8 cellular contexts compared by ENCODE assay signal in the genomic region with DNA sequence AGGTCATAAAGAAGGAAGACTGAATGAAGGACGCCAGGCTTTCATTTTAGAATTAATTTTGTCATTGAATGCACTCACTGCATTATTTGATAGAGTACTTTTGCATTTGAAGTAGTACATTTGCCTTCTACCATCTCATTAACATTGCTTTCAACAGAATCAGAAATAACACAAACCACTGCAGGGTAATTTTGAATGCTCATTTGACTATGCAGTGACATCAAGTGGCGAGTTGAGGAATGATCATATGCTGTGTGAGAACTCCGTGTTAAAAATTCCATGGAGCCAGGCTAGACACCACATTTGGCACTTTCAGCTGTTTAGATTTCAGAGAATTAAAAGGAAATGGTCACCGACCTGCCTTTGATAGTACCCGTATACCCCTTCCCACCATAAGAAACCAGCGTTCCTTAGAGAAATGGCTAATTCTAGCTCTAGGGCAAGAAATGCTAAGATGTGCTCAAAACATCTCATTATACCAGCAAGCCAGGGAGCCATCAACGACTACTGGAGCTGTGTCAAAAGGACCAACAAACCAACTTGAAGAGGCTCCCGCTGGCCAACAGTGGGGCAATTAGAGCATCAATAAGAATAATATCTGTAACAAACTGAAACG. TPM values are rescaled to one million over a fixed set of nuclear protein-coding genes. Genes with fewer than 3 reads are reported as not detected.
A peak's percentile ranks its signal among the peaks of the same experiment; 100 is the strongest.
DNase-seq lines count a peak whose midpoint lies in the region; ATAC-seq, FAIRE-seq and TF ChIP-seq lines count a peak whose summit lies in the region.

No MANE protein-coding gene starts in this region.

- peaks cover 6% of the 10 kb centered on the region for H3K4me1 Mint-ChIP-seq in osteocyte (ENCODE audit: unreplicated experiment)

- H3K27me3 Mint-ChIP-seq in osteocyte (ENCODE audit: unreplicated experiment): no peaks in the 10 kb centered on the region

- CTCF ChIA-PET in BJ (lab: Yijun Ruan, JAX): interaction anchor here (0.6 to 9.3 kb wide), 20 partner anchors 9 to 246 kb away, joined by 3 to 96 read pairs (median 4); a partner anchor contains a TSS

- H3K36me3 Mint-ChIP-seq in osteocyte (ENCODE audit: unreplicated experiment): peaks cover 19% of the 10 kb centered on the region

- POLR2A ChIA-PET in BJ (lab: Charles Lee): interaction anchor here (0.6 kb wide), 1 partner anchor 92 kb away, joined by 3 read pairs; a partner anchor contains a TSS

- H3K9me3 Mint-ChIP-seq in osteocyte (ENCODE audit: unreplicated experiment): no peaks in the 10 kb centered on the region

- peak; percentile 73 for TF ChIP-seq CTCF in BJ (IDR thresholded peaks at IDR 0.05; ENCODE audit: insufficient read depth, low read depth, low read length)
- TF ChIP-seq CTCF in fibroblast of pulmonary artery (IDR thresholded peaks at IDR 0.05; ENCODE audit: low read length, missing control alignments): peak; percentile 77
- peak; percentile 78 for TF ChIP-seq CTCF in osteocyte (IDR thresholded peaks at IDR 0.05)

- DNase-seq in BJ (ENCODE audit: low read depth) (no peak), HCEC 1CT (peak; percentile 49), SK-N-DZ (ENCODE audit: low spot score) (peak; percentile 22), fibroblast of pulmonary artery (ENCODE audit: low read depth) (peak; percentile 84), osteocyte (ENCODE audit: extremely low spot score, unreplicated experiment) (no peak), GM12891 (ENCODE audit: insufficient read length, low spot score) (no peak)

- H3K4me3 Mint-ChIP-seq in osteocyte (ENCODE audit: unreplicated experiment): no peak overlapping the region

- H3K27me3 ChIP-seq in BJ (ENCODE audit: control insufficient read depth, insufficient read depth, low read length): no peaks in the 10 kb centered on the region

- FAIRE-seq in GM12891 (lab: Jason Lieb, UNC): no peak

- peak overlapping the region; percentile 19 for H3K27ac Mint-ChIP-seq in osteocyte (ENCODE audit: unreplicated experiment)

- ATAC-seq in GM18502 (IDR thresholded peaks at IDR 0.05; ENCODE audit: poor library complexity, unreplicated experiment) (no peak), GM18861 (IDR thresholded peaks at IDR 0.05; ENCODE audit: unreplicated experiment) (no peak)

- peaks cover 10% of the 10 kb centered on the region for H3K36me3 ChIP-seq in BJ (ENCODE audit: control insufficient read depth, insufficient read depth, low read length)

- no peak for TF ChIP-seq POLR2A in GM12891 (IDR thresholded peaks at IDR 0.05; ENCODE audit: low read depth, low read length)

- H3K4me3 ChIP-seq in BJ (ENCODE audit: low read depth, low read length) (no peak overlapping the region), fibroblast of pulmonary artery (replicated peaks; ENCODE audit: low read depth, low read length) (no peak overlapping the region)

TF ChIP-seq in GM12891, 5 proteins besides CTCF, POLR2A, EP300 and RAD21:
- TF ChIP-seq POLR2AphosphoS5 (IDR thresholded peaks at IDR 0.05; ENCODE audit: low read depth, low read length) (no peak), POU2F2 (IDR thresholded peaks at IDR 0.05; ENCODE audit: low read depth, low read length) (no peak), SPI1 (IDR thresholded peaks at IDR 0.05; ENCODE audit: low read depth, low read length) (no peak), TAF1 (IDR thresholded peaks at IDR 0.05; ENCODE audit: low read depth, low read length) (no peak), PAX5 (IDR thresholded peaks at IDR 0.05; ENCODE audit: insufficient read depth, low read length, severe bottlenecking) (no peak)

RNA-seq across cellular contexts. Expression of a gene that starts 16.5 kb away (rescaled TPM):
- 40.6 and 41.9 TPM in 2 replicates for polyA plus RNA-seq in BJ (2011; rRNA removed)
- polyA minus RNA-seq in BJ (2011; rRNA and poly(A)+ RNA removed): 34.8 and 46.9 TPM in 2 replicates
- 4.4 and 5.2 TPM in 2 replicates for polyA plus RNA-seq in SK-N-DZ (2014; cell fraction: cytosol; rRNA removed)
- polyA plus RNA-seq in SK-N-DZ (2014; cell fraction: nucleus; rRNA removed): 1.0 and 6.1 TPM in 2 replicates
- total RNA-seq in osteocyte: 54.8 and 56.7 TPM in 2 replicates
- polyA plus RNA-seq in GM12891 (2012; ENCODE audit: low read depth, missing spikeins): not detected

RNA-seq across cellular contexts. Expression of a gene that starts 31.6 kb away (rescaled TPM):
- not detected in 2 replicates for polyA plus RNA-seq in BJ (2011; rRNA removed)
- not detected in 2 replicates for polyA minus RNA-seq in BJ (2011; rRNA and poly(A)+ RNA removed)
- polyA plus RNA-seq in SK-N-DZ (2014; cell fraction: cytosol; rRNA removed): not detected in 2 replicates
- polyA plus RNA-seq in SK-N-DZ (2014; cell fraction: nucleus; rRNA removed): not detected in 2 replicates
- not detected in 2 replicates for total RNA-seq in osteocyte
- not detected for polyA plus RNA-seq in GM12891 (2012; ENCODE audit: low read depth, missing spikeins)

Comparison
In these comparisons a context has a peak if more than half of its experiments do, and no peak if none do; other contexts are left out.
1. DNase-seq: peak in HCEC 1CT (single experiment), SK-N-DZ (single experiment) and fibroblast of pulmonary artery (single experiment); none in BJ (single experiment), osteocyte (single experiment) and GM12891 (single experiment).
2. Peak in every context shown above with its lines, with median percentiles within 50 percentile points of each other: CTCF ChIP-seq.